8 cellular contexts compared by ENCODE assay signal in the genomic region with DNA sequence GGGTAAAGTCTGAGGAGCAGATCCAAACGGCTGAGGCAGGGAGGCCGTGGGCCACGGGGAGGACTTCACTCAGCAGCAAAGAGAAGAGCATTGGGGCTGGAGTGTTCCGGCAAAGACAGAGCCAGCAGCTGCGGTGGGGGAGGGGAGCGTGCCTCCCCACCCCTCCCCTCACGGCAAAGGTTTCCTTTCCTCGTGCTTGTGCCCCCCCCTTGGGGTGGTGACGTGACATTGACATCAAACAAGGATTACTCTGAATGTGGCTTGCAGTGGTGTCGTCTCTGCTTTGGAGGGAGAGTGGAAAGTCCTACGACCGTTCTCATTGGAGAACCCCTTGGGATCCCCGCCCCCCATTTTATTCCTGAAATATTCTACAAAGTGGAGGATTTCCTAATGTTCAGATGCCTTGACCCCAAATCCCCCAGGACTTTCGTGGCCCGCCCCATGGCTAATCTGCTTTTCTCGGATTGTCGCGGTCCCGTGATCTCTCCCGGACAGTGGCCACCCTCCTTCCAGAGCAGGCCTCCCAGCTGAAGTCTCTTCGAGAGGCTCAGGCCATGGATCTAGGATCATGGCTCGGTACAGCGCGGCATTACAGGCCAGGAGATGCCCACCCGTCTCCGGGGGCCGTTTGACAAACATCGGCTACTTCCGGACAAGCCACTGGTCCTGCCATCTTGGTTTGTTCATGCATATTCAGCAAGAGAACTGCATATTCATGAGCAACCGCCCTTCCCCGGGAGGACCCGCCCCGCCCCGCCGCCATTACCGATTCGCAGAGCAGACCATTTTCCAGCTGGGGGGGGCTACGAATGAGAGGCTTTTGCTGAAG. TPM values are rescaled to one million over a fixed set of nuclear protein-coding genes. Genes with fewer than 3 reads are reported as not detected.
A peak's percentile ranks its signal among the peaks of the same experiment; 100 is the strongest.
DNase-seq lines count a peak whose midpoint lies in the region; ATAC-seq and TF ChIP-seq lines count a peak whose summit lies in the region.

No MANE protein-coding gene starts in this region.

- peak overlapping the region; percentile 97 for H3K9ac ChIP-seq in PC-3 (ENCODE audit: low read length)

- BruUV-seq in PC-3 (replicated peaks; lab: Mats Ljungman, UMichigan) = TSS peak; percentile 91

- peaks cover 26% of the 10 kb centered on the region for H4K20me1 ChIP-seq in PC-3 (ENCODE audit: low read length)

- peak overlapping the region; percentile 87 for H2AFZ ChIP-seq in PC-3 (ENCODE audit: low read length)

- peaks cover 65% of the 10 kb centered on the region for H3K4me1 Mint-ChIP-seq in activated T-cell treated with anti-CD3 and anti-CD28 coated beads, Interleukin-2, amount 50 U/mL, for 24 hours (ENCODE audit: low read depth)

- ATAC-seq in GM21717 (IDR thresholded peaks at IDR 0.05; ENCODE audit: unreplicated experiment) (peak; percentile 35), PC-3 (peak; percentile 41)

- H3K4me2 ChIP-seq in PC-3 (ENCODE audit: low read length) = peak overlapping the region; percentile 99

- no peaks in the 10 kb centered on the region for H3K27me3 ChIP-seq in PC-3 (ENCODE audit: low read length)

- peaks cover 45% of the 10 kb centered on the region for H3K36me3 Mint-ChIP-seq in activated T-cell treated with anti-CD3 and anti-CD28 coated beads, Interleukin-2, amount 50 U/mL, for 24 hours (ENCODE audit: low read depth)

- intact Hi-C loops in PC-3 (cut with micrococcal nuclease) = loop anchor here (1.0 to 5.0 kb wide), 2 partner anchors 48 to 221 kb away; a partner anchor contains a TSS

- in situ Hi-C loops in KBM-7 (cut with MboI; ENCODE audit: low pct_unique_long_range_greater_than_20kb, low sequenced_read_pairs) = no loop called here

- peak overlapping the region; percentile 94 for H3K27ac ChIP-seq in PC-3 (ENCODE audit: low read length)

- no peaks in the 10 kb centered on the region for H3K9me2 ChIP-seq in PC-3 (replicated peaks; ENCODE audit: low read length)

- no peaks in the 10 kb centered on the region for H3K27me3 Mint-ChIP-seq in activated T-cell treated with anti-CD3 and anti-CD28 coated beads, Interleukin-2, amount 50 U/mL, for 24 hours

- H3K4me3 ChIP-seq in PC-3 (ENCODE audit: low read length) = peak overlapping the region; percentile 76

- POLR2A ChIA-PET in PC-3 (lab: Charles Lee; ENCODE audit: unreplicated experiment) = interaction anchor here (0.6 to 0.7 kb wide), 3 partner anchors 10 to 241 kb away, joined by 4 to 11 read pairs (median 6); no protein-coding TSS in a partner anchor

- H3K79me2 ChIP-seq in PC-3 (ENCODE audit: low read length) = peaks cover 59% of the 10 kb centered on the region

- CTCF ChIA-PET in PC-3 (lab: Charles Lee) = interaction anchor here (0.6 kb wide), 2 partner anchors 352 to 1107 kb away, joined by 3 to 4 read pairs; no protein-coding TSS in a partner anchor

- no peaks in the 10 kb centered on the region for H3F3A ChIP-seq in PC-3 (ENCODE audit: low read length, unreplicated experiment)

- H3K4me1 ChIP-seq in PC-3 (ENCODE audit: insufficient read depth, low read length) = peaks cover 24% of the 10 kb centered on the region

- TF ChIP-seq CTCF in PC-3 (conservative IDR thresholded peaks at IDR 0.05; ENCODE audit: low read depth, low read length) = no peak

- peak overlapping the region; percentile 100 for H3K27ac Mint-ChIP-seq in activated T-cell treated with anti-CD3 and anti-CD28 coated beads, Interleukin-2, amount 50 U/mL, for 24 hours

- H3K4me3 Mint-ChIP-seq in activated T-cell treated with anti-CD3 and anti-CD28 coated beads, Interleukin-2, amount 50 U/mL, for 24 hours = peak overlapping the region; percentile 99

- 0 out of 2 replicates have a peak, but pooled peaks cover 2% of the 10 kb centered on the region for H3K36me3 ChIP-seq in PC-3 (ENCODE audit: low read depth, low read length)

- no peak for TF ChIP-seq POLR2A in erythroblast (IDR thresholded peaks at IDR 0.05; ENCODE audit: low read length)

- DNase-seq in D341Med (ENCODE audit: low spot score) (peak; percentile 71), KBM-7 (peak; percentile 94), PC-3 (peak; percentile 76), erythroblast (lab: John Stamatoyannopoulos, UW) (peak; percentile 97 to 99), mucosa of gallbladder (ENCODE audit: low spot score) (peak; percentile 94)
- peak; percentile 95 for DNase-seq in activated T-cell treated with anti-CD3 and anti-CD28 coated beads, Interleukin-2, amount 50 U/mL, for 24 hours
- DNase-seq in stimulated activated CD8-positive, alpha-beta memory T cell treated with anti-CD3 and anti-CD28 coated beads, Interleukin-4, amount 100 ng/mL, for 1 hour (ENCODE audit: low read depth in 2 of 2, low spot score in 1 of 2) = peak; percentile 87 to 93

- H3K9me3 Mint-ChIP-seq in activated T-cell treated with anti-CD3 and anti-CD28 coated beads, Interleukin-2, amount 50 U/mL, for 24 hours = no peaks in the 10 kb centered on the region

- no peaks in the 10 kb centered on the region for H3K9me3 ChIP-seq in PC-3 (ENCODE audit: low read length)

RNA-seq across cellular contexts. Expression of a gene that starts 0.7 kb away (rescaled TPM):
- total RNA-seq in PC-3 (2014; rRNA removed) (47.1 and 95.7 TPM in 2 replicates), mucosa of gallbladder (133 TPM)

RNA-seq across cellular contexts. Expression of a gene that starts 2.2 kb away (rescaled TPM):
- total RNA-seq in PC-3 (2014; rRNA removed) (not detected in 2 replicates), mucosa of gallbladder (not detected)

RNA-seq across cellular contexts. Expression of a gene that starts 4.0 kb away (rescaled TPM):
- total RNA-seq in PC-3 (2014; rRNA removed) (14.7 and 18.4 TPM in 2 replicates), mucosa of gallbladder (82.8 TPM)

RNA-seq across cellular contexts. Expression of a gene that starts 38.6 kb away (rescaled TPM):
- total RNA-seq in PC-3 (2014; rRNA removed) (2.1 and 2.9 TPM in 2 replicates), mucosa of gallbladder (10.0 TPM)

RNA-seq across cellular contexts. Expression of a gene that starts 44.1 kb away (rescaled TPM):
- total RNA-seq in PC-3 (2014; rRNA removed) (0.69 and 1.0 TPM in 2 replicates), mucosa of gallbladder (2.7 TPM)

Comparison
In these comparisons a context has a peak if more than half of its experiments do, and no peak if none do; other contexts are left out.
1. Peak in every context shown above with its lines: DNase-seq, ATAC-seq, H3K4me3 ChIP-seq and H3K27ac ChIP-seq.